In the genomic region with DNA sequence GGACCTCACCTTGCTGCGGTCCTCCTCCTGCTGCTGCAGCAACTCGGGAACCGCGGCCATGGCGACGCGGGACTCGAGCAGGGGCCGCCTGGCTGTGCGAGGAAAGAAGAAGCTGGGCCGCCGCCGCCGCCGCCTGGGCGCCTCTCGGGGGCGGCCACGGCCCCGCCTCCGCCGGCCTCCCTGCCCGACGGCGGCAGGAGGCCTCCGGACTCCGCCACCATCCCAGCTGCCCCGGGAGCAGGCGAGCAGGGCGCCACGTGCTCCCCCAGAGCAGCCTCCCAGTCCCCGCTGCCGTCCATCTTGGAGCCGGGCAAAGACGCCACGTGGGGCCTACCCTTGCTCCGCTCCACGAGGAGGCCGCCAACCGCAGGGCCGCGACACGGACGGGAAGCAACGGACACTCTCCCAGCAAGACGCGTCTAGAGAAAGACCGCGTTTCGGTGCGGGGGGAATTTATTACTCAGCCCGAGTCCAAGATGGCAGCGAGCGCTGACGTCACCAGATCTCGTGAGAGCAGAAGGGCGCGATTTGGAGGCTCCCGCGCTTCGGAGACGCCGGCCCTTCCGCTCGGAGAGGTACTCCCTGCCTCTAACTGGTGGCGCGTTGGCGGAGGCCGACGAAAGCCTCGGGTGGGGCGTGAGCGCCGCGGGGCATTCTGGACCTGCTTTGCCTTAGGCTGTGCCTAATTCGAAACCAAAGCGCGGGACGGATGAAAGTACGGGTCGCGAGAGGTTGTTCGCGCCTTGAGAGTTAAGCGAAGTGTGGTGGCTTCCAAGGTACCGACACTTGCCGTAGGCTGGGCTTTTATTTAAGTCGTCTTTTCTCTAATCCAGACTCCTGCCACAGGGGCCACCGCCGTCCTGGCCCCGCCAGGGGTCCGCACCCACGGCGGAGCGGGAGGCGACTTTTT, we compare ENCODE assay signal across 1 cellular context.
TF ChIP-seq lines count a peak whose summit lies in the region.

A gene with protein sequence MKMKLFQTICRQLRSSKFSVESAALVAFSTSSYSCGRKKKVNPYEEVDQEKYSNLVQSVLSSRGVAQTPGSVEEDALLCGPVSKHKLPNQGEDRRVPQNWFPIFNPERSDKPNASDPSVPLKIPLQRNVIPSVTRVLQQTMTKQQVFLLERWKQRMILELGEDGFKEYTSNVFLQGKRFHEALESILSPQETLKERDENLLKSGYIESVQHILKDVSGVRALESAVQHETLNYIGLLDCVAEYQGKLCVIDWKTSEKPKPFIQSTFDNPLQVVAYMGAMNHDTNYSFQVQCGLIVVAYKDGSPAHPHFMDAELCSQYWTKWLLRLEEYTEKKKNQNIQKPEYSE (plus strand): TSS at position 653 of the 910 bp plus-strand sequence. CDS start 842 bp downstream, outside the sequence.
A gene (minus strand): TSS at position 429 of the 910 bp plus-strand sequence. CDS start 369 bp downstream, at position 60.

TF ChIP-seq in HepG2, 621 proteins besides CTCF, POLR2A, EP300 and RAD21 (continued from another document and continues in another):
- TF ChIP-seq, protein P1, sequence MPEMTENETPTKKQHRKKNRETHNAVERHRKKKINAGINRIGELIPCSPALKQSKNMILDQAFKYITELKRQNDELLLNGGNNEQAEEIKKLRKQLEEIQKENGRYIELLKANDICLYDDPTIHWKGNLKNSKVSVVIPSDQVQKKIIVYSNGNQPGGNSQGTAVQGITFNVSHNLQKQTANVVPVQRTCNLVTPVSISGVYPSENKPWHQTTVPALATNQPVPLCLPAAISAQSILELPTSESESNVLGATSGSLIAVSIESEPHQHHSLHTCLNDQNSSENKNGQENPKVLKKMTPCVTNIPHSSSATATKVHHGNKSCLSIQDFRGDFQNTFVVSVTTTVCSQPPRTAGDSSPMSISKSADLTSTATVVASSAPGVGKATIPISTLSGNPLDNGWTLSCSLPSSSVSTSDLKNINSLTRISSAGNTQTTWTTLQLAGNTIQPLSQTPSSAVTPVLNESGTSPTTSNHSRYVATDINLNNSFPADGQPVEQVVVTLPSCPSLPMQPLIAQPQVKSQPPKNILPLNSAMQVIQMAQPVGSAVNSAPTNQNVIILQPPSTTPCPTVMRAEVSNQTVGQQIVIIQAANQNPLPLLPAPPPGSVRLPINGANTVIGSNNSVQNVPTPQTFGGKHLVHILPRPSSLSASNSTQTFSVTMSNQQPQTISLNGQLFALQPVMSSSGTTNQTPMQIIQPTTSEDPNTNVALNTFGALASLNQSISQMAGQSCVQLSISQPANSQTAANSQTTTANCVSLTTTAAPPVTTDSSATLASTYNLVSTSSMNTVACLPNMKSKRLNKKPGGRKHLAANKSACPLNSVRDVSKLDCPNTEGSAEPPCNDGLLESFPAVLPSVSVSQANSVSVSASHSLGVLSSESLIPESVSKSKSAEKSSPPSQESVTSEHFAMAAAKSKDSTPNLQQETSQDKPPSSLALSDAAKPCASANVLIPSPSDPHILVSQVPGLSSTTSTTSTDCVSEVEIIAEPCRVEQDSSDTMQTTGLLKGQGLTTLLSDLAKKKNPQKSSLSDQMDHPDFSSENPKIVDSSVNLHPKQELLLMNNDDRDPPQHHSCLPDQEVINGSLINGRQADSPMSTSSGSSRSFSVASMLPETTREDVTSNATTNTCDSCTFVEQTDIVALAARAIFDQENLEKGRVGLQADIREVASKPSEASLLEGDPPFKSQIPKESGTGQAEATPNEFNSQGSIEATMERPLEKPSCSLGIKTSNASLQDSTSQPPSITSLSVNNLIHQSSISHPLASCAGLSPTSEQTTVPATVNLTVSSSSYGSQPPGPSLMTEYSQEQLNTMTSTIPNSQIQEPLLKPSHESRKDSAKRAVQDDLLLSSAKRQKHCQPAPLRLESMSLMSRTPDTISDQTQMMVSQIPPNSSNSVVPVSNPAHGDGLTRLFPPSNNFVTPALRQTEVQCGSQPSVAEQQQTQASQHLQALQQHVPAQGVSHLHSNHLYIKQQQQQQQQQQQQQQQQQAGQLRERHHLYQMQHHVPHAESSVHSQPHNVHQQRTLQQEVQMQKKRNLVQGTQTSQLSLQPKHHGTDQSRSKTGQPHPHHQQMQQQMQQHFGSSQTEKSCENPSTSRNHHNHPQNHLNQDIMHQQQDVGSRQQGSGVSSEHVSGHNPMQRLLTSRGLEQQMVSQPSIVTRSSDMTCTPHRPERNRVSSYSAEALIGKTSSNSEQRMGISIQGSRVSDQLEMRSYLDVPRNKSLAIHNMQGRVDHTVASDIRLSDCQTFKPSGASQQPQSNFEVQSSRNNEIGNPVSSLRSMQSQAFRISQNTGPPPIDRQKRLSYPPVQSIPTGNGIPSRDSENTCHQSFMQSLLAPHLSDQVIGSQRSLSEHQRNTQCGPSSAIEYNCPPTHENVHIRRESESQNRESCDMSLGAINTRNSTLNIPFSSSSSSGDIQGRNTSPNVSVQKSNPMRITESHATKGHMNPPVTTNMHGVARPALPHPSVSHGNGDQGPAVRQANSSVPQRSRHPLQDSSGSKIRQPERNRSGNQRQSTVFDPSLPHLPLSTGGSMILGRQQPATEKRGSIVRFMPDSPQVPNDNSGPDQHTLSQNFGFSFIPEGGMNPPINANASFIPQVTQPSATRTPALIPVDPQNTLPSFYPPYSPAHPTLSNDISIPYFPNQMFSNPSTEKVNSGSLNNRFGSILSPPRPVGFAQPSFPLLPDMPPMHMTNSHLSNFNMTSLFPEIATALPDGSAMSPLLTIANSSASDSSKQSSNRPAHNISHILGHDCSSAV (CRISPR knock-in tag; IDR thresholded peaks at IDR 0.05; ENCODE audit: borderline replicate concordance) = peak; percentile 84; the same call in 1 of the 2 replicates
- TF ChIP-seq HNF4A (CRISPR knock-in tag; IDR thresholded peaks at IDR 0.05) (0 out of 2 replicates have a peak, but pooled peaks have one; percentile 47), TSC22D2 (CRISPR knock-in tag; IDR thresholded peaks at IDR 0.05; ENCODE audit: borderline replicate concordance) (0 out of 2 replicates have a peak, but pooled peaks have one; percentile 2), HDAC6 (IDR thresholded peaks at IDR 0.05; ENCODE audit: low read depth, low read length) (no peak; the same call in 1 of the 2 replicates), HCFC1 (IDR thresholded peaks at IDR 0.05; ENCODE audit: low read depth, low read length) (peak; percentile 70), ZFYVE20 (CRISPR knock-in tag; IDR thresholded peaks at IDR 0.05; ENCODE audit: borderline replicate concordance, low read depth) (peak; percentile 69), ZBTB20 (CRISPR knock-in tag; IDR thresholded peaks at IDR 0.05; ENCODE audit: borderline replicate concordance, low read depth) (peak; percentile 86; the same call in 1 of the 2 replicates), AGO2 (optimal IDR thresholded peaks at IDR 0.05; ENCODE audit: low read depth, low read length) (peak; percentile 100), ZNF224 (CRISPR knock-in tag; IDR thresholded peaks at IDR 0.05) (peak; percentile 97), RARA (CRISPR knock-in tag; IDR thresholded peaks at IDR 0.05) (peak; percentile 71), KLF16 (CRISPR knock-in tag; IDR thresholded peaks at IDR 0.05) (peak; percentile 86 to 99; a peak in 3 of 4 replicates), YEATS2 (CRISPR knock-in tag; IDR thresholded peaks at IDR 0.05; ENCODE audit: borderline replicate concordance) (peak; percentile 100), ZNF670 (CRISPR knock-in tag; IDR thresholded peaks at IDR 0.05; ENCODE audit: borderline replicate concordance) (peak; percentile 96; the same call in 1 of the 2 replicates), ZNF547 (CRISPR knock-in tag; IDR thresholded peaks at IDR 0.05) (peak; percentile 96), NFE2L2 (IDR thresholded peaks at IDR 0.05; ENCODE audit: low read length) (no peak), TOE1 (CRISPR knock-in tag; IDR thresholded peaks at IDR 0.05) (peak; percentile 97), SSRP1 (CRISPR knock-in tag; IDR thresholded peaks at IDR 0.05) (peak; percentile 98), KMT2B (CRISPR knock-in tag; IDR thresholded peaks at IDR 0.05) (peak; percentile 98)
- TF ChIP-seq, protein P2, sequence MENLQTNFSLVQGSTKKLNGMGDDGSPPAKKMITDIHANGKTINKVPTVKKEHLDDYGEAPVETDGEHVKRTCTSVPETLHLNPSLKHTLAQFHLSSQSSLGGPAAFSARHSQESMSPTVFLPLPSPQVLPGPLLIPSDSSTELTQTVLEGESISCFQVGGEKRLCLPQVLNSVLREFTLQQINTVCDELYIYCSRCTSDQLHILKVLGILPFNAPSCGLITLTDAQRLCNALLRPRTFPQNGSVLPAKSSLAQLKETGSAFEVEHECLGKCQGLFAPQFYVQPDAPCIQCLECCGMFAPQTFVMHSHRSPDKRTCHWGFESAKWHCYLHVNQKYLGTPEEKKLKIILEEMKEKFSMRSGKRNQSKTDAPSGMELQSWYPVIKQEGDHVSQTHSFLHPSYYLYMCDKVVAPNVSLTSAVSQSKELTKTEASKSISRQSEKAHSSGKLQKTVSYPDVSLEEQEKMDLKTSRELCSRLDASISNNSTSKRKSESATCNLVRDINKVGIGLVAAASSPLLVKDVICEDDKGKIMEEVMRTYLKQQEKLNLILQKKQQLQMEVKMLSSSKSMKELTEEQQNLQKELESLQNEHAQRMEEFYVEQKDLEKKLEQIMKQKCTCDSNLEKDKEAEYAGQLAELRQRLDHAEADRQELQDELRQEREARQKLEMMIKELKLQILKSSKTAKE (CRISPR knock-in tag; IDR thresholded peaks at IDR 0.05; ENCODE audit: borderline replicate concordance) = peak; percentile 88
- TF ChIP-seq, protein P3, sequence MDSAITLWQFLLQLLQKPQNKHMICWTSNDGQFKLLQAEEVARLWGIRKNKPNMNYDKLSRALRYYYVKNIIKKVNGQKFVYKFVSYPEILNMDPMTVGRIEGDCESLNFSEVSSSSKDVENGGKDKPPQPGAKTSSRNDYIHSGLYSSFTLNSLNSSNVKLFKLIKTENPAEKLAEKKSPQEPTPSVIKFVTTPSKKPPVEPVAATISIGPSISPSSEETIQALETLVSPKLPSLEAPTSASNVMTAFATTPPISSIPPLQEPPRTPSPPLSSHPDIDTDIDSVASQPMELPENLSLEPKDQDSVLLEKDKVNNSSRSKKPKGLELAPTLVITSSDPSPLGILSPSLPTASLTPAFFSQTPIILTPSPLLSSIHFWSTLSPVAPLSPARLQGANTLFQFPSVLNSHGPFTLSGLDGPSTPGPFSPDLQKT (CRISPR knock-in tag; IDR thresholded peaks at IDR 0.05; ENCODE audit: borderline replicate concordance) = peak; percentile 28; the same call in 1 of the 2 replicates
- TF ChIP-seq, protein P4, sequence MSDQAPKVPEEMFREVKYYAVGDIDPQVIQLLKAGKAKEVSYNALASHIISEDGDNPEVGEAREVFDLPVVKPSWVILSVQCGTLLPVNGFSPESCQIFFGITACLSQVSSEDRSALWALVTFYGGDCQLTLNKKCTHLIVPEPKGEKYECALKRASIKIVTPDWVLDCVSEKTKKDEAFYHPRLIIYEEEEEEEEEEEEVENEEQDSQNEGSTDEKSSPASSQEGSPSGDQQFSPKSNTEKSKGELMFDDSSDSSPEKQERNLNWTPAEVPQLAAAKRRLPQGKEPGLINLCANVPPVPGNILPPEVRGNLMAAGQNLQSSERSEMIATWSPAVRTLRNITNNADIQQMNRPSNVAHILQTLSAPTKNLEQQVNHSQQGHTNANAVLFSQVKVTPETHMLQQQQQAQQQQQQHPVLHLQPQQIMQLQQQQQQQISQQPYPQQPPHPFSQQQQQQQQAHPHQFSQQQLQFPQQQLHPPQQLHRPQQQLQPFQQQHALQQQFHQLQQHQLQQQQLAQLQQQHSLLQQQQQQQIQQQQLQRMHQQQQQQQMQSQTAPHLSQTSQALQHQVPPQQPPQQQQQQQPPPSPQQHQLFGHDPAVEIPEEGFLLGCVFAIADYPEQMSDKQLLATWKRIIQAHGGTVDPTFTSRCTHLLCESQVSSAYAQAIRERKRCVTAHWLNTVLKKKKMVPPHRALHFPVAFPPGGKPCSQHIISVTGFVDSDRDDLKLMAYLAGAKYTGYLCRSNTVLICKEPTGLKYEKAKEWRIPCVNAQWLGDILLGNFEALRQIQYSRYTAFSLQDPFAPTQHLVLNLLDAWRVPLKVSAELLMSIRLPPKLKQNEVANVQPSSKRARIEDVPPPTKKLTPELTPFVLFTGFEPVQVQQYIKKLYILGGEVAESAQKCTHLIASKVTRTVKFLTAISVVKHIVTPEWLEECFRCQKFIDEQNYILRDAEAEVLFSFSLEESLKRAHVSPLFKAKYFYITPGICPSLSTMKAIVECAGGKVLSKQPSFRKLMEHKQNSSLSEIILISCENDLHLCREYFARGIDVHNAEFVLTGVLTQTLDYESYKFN (CRISPR knock-in tag; conservative IDR thresholded peaks at IDR 0.05) = peak; percentile 65
- TF ChIP-seq, protein P5, sequence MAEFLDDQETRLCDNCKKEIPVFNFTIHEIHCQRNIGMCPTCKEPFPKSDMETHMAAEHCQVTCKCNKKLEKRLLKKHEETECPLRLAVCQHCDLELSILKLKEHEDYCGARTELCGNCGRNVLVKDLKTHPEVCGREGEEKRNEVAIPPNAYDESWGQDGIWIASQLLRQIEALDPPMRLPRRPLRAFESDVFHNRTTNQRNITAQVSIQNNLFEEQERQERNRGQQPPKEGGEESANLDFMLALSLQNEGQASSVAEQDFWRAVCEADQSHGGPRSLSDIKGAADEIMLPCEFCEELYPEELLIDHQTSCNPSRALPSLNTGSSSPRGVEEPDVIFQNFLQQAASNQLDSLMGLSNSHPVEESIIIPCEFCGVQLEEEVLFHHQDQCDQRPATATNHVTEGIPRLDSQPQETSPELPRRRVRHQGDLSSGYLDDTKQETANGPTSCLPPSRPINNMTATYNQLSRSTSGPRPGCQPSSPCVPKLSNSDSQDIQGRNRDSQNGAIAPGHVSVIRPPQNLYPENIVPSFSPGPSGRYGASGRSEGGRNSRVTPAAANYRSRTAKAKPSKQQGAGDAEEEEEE (CRISPR knock-in tag; IDR thresholded peaks at IDR 0.05; ENCODE audit: borderline replicate concordance) = peak; percentile 98
- TF ChIP-seq, protein P6, sequence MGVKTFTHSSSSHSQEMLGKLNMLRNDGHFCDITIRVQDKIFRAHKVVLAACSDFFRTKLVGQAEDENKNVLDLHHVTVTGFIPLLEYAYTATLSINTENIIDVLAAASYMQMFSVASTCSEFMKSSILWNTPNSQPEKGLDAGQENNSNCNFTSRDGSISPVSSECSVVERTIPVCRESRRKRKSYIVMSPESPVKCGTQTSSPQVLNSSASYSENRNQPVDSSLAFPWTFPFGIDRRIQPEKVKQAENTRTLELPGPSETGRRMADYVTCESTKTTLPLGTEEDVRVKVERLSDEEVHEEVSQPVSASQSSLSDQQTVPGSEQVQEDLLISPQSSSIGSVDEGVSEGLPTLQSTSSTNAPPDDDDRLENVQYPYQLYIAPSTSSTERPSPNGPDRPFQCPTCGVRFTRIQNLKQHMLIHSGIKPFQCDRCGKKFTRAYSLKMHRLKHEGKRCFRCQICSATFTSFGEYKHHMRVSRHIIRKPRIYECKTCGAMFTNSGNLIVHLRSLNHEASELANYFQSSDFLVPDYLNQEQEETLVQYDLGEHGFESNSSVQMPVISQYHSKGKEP (CRISPR knock-in tag; IDR thresholded peaks at IDR 0.05) = 0 out of 2 replicates have a peak, but pooled peaks have one; percentile 85
- TF ChIP-seq, protein P7, sequence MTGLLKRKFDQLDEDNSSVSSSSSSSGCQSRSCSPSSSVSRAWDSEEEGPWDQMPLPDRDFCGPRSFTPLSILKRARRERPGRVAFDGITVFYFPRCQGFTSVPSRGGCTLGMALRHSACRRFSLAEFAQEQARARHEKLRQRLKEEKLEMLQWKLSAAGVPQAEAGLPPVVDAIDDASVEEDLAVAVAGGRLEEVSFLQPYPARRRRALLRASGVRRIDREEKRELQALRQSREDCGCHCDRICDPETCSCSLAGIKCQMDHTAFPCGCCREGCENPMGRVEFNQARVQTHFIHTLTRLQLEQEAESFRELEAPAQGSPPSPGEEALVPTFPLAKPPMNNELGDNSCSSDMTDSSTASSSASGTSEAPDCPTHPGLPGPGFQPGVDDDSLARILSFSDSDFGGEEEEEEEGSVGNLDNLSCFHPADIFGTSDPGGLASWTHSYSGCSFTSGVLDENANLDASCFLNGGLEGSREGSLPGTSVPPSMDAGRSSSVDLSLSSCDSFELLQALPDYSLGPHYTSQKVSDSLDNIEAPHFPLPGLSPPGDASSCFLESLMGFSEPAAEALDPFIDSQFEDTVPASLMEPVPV (CRISPR knock-in tag; IDR thresholded peaks at IDR 0.05) = peak; percentile 98
